Comparison of ENCODE assay signal across 18 cellular contexts in the genomic region with DNA sequence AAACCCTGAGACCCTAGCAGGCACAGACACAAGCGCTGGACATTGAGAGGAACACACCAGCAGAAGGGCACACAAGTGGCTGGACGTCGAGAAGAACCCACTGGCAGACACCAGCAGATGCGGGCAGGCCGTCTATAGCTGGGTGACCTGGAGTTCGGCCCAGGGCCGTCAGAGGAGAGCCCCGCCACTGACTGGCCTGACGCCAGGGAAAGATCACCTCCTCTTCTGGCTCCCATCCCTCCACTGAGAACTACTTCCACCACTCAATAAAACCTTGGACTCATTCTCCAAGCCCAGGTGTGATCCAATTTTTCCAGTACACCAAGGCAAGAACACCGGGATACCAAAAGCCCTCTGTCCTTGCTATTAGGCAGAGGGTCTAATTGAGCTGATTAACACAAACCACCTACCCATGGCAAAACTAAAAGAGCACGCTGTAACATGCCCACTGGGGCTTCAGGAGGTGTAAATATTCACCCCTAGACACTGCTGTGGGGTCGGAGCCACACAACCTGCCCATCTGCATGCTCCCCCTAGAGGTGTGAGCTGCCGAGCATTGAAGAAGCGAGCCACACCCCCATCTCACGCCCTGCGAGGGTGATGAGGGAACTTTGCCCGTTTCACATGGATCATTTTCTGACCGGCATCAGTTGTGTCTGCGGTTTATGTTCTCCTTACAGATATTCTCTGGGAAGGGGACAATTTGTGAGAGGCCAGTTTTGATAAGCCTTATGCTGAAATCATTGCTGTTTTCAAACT.
DNase-seq lines count a peak whose midpoint lies in the region; ATAC-seq and TF ChIP-seq lines count a peak whose summit lies in the region.
"Had no signal": no experiment of that assay in that cellular context is flagged by ENCODE, and none has a peak within 500 bp of the region (broad histone marks: within the 10 kb centered on the region; RNA-seq: fewer than 3 reads in every experiment).

No MANE protein-coding gene starts in this region.

- H3F3A ChIP-seq in GM23338 (replicated peaks; ENCODE audit: low read depth), result no peaks in the 10 kb centered on the region
- no peaks in the 10 kb centered on the region for H3F3A ChIP-seq in GM23248 (ENCODE audit: insufficient read depth)

- H2AFZ ChIP-seq in GM23338 (no peak overlapping the region), osteoblast (ENCODE audit: low read length) (peak overlapping the region; percentile 4), GM23248 (no peak overlapping the region)

- H3K27me3 ChIP-seq in GM23338 (ENCODE audit: insufficient read depth), result no peaks in the 10 kb centered on the region
- H3K27me3 ChIP-seq in NT2/D1 (ENCODE audit: insufficient read depth, insufficient read length), result no peaks in the 10 kb centered on the region
- H3K27me3 ChIP-seq in osteoblast (ENCODE audit: insufficient read depth, low read length), result no peaks in the 10 kb centered on the region
- peaks cover 0 to 9% (median 0%) of the 10 kb centered on the region in 45 donors for H3K27me3 ChIP-seq in dorsolateral prefrontal cortex
- H3K27me3 ChIP-seq in GM23248 (replicated peaks; ENCODE audit: insufficient read depth), result no peaks in the 10 kb centered on the region

- no peak overlapping the region for H3K27ac Mint-ChIP-seq in GM23338
- H3K27ac Mint-ChIP-seq: CD4-positive, alpha-beta memory T cell had no signal

- TF ChIP-seq CTCF in GM23338 (conservative IDR thresholded peaks at IDR 0.05; ENCODE audit: low read depth in 2 of 2) (peak; percentile 67 to 73), epithelial cell of proximal tubule (conservative IDR thresholded peaks at IDR 0.05; ENCODE audit: low read depth, low read length) (peak; percentile 57), osteoblast (IDR thresholded peaks at IDR 0.05; ENCODE audit: extremely low read depth, low read depth, low read length) (peak; percentile 15), dorsolateral prefrontal cortex (IDR thresholded peaks at IDR 0.05 in 54 of 56, conservative IDR thresholded peaks at IDR 0.05 in 2 of 56; ENCODE audit: low read depth in 1 of 56, partially characterized antibody in 56 of 56) (no peak)

- H3K36me3 ChIP-seq in GM23338 (ENCODE audit: insufficient read depth) (no peaks in the 10 kb centered on the region), NT2/D1 (ENCODE audit: insufficient read depth, insufficient read length, low read length) (no peaks in the 10 kb centered on the region), osteoblast (ENCODE audit: insufficient read depth, low read length) (no peaks in the 10 kb centered on the region), GM23248 (ENCODE audit: low read depth) (no peaks in the 10 kb centered on the region)

- H3K27ac ChIP-seq in GM23338 (ENCODE audit: low read depth) (no peak overlapping the region), osteoblast (ENCODE audit: low read depth, low read length) (no peak overlapping the region), dorsolateral prefrontal cortex (no peak overlapping the region), GM23248 (no peak overlapping the region)

- intact Hi-C loops in dorsolateral prefrontal cortex (cut with DNase I), result no loop called here

- DNase-seq in GM23338 (ENCODE audit: low spot score) (peak; percentile 79), NT2/D1 (ENCODE audit: low read depth, low spot score) (peak; percentile 16), epithelial cell of proximal tubule (ENCODE audit: low read depth) (no peak), osteoblast (ENCODE audit: insufficient read length, low spot score, missing footprints) (no peak), inferior parietal cortex (ENCODE audit: extremely low spot score) (no peak), dorsolateral prefrontal cortex (no peak), NCI-H748 treated with DMSO at 0.1 percent for 48 hours (lab: John Stamatoyannopoulos, UW) (no peak), GM23248 (no peak)
- DNase-seq: activated CD4-positive, alpha-beta T cell treated with anti-CD3 and anti-CD28 coated beads, Interleukin-2, amount 50 U/mL, for 1 hour; activated T-cell treated with anti-CD3 and anti-CD28 coated beads, Interleukin-2, amount 50 U/mL, for 4 hours; CD4-positive, alpha-beta memory T cell; head of caudate nucleus; KG1; left ventricle myocardium superior; NCI-H1694; NCI-H524; Right ventricle myocardium superior; stimulated activated CD4-positive, alpha-beta T cell treated with anti-CD3 and anti-CD28 coated beads, Interleukin-4, amount 100 ng/mL, for 24 hours had no signal

- no peak overlapping the region for H3K4me3 Mint-ChIP-seq in GM23338
- H3K4me3 Mint-ChIP-seq: activated T-cell treated with anti-CD3 and anti-CD28 coated beads, Interleukin-2, amount 50 U/mL, for 4 hours; CD4-positive, alpha-beta memory T cell had no signal

- H3K9me3 ChIP-seq in NT2/D1 (ENCODE audit: insufficient read depth, low read length), result no peaks in the 10 kb centered on the region
- no peaks in the 10 kb centered on the region for H3K9me3 ChIP-seq in osteoblast (ENCODE audit: low read depth, low read length)
- H3K9me3 ChIP-seq in GM23248 (ENCODE audit: low read depth), result no peaks in the 10 kb centered on the region

- H4K20me1 ChIP-seq in GM23338 (replicated peaks; ENCODE audit: insufficient read depth) (no peaks in the 10 kb centered on the region), osteoblast (ENCODE audit: insufficient read depth, low read length) (no peaks in the 10 kb centered on the region), GM23248 (ENCODE audit: insufficient read depth) (no peaks in the 10 kb centered on the region)

- WGBS in GM23248 (ENCODE audit: low coverage in 1 of 2, low lambda C conversion rate in 2 of 2, missing lambda C conversion rate in 2 of 2), 2 experiments, result 82 to 83% methylated on average over 19 of the region's 19 CpGs

- H3K4me1 Mint-ChIP-seq in GM23338, result no peaks in the 10 kb centered on the region
- H3K4me1 Mint-ChIP-seq: CD4-positive, alpha-beta memory T cell had no signal

- H3K4me2 ChIP-seq in GM23338, result no peak overlapping the region
- no peak overlapping the region for H3K4me2 ChIP-seq in osteoblast (ENCODE audit: insufficient read depth, low read length)
- no peak overlapping the region for H3K4me2 ChIP-seq in GM23248 (ENCODE audit: unreplicated experiment)

- no peaks in the 10 kb centered on the region for H3K79me2 ChIP-seq in GM23338 (replicated peaks; ENCODE audit: insufficient read depth)
- H3K79me2 ChIP-seq in osteoblast (ENCODE audit: insufficient read depth, low read length), result no peaks in the 10 kb centered on the region
- no peaks in the 10 kb centered on the region for H3K79me2 ChIP-seq in GM23248 (ENCODE audit: insufficient read depth)

- in situ Hi-C loops in GM23248 (cut with MboI), result no loop called here

- H3K4me1 ChIP-seq in GM23338 (ENCODE audit: insufficient read depth) (no peaks in the 10 kb centered on the region), NT2/D1 (ENCODE audit: insufficient read depth, insufficient read length) (no peaks in the 10 kb centered on the region), osteoblast (ENCODE audit: insufficient read depth, low read length) (no peaks in the 10 kb centered on the region), GM23248 (ENCODE audit: insufficient read depth) (no peaks in the 10 kb centered on the region)

- no peaks in the 10 kb centered on the region for H3K9me2 ChIP-seq in GM23338 (ENCODE audit: insufficient read depth)
- no peaks in the 10 kb centered on the region for H3K9me2 ChIP-seq in GM23248 (ENCODE audit: insufficient read depth)

- H3K9me3 Mint-ChIP-seq in GM23338, result no peaks in the 10 kb centered on the region
- H3K9me3 Mint-ChIP-seq: activated T-cell treated with anti-CD3 and anti-CD28 coated beads, Interleukin-2, amount 50 U/mL, for 4 hours had no signal

- peak; percentile 98 for ATAC-seq in GM23338
- ATAC-seq: activated T-cell treated with anti-CD3 and anti-CD28 coated beads, Interleukin-2, amount 50 U/mL, for 4 hours; left ventricle myocardium superior had no signal

- no peak overlapping the region for H3K9ac ChIP-seq in NT2/D1 (ENCODE audit: insufficient read length, low read depth)
- no peak overlapping the region for H3K9ac ChIP-seq in GM23248

- peaks cover 1% of the 10 kb centered on the region for H3K27me3 Mint-ChIP-seq in GM23338 (ENCODE audit: insufficient read depth, low read depth, poor library complexity)
- H3K27me3 Mint-ChIP-seq: CD4-positive, alpha-beta memory T cell had no signal

- H3K36me3 Mint-ChIP-seq in GM23338 (ENCODE audit: low read depth), result no peaks in the 10 kb centered on the region
- H3K36me3 Mint-ChIP-seq: CD4-positive, alpha-beta memory T cell had no signal

- H3K4me3 ChIP-seq in GM23338, result no peak overlapping the region
- no peak overlapping the region for H3K4me3 ChIP-seq in NT2/D1 (ENCODE audit: insufficient read length, low read depth)
- H3K4me3 ChIP-seq in epithelial cell of proximal tubule (ENCODE audit: low read depth, low read length), result no peak overlapping the region
- no peak overlapping the region for H3K4me3 ChIP-seq in osteoblast (ENCODE audit: insufficient read depth, low read length)
- no peak overlapping the region for H3K4me3 ChIP-seq in dorsolateral prefrontal cortex
- no peak overlapping the region for H3K4me3 ChIP-seq in GM23248

TF ChIP-seq in GM23338, 12 proteins besides CTCF, POLR2A, EP300 and RAD21 (continues in another document):
- no peak for TF ChIP-seq EZH2 (IDR thresholded peaks at IDR 0.05; ENCODE audit: low read depth, unreplicated experiment)
- no peak for TF ChIP-seq EZH2phosphoT487 (IDR thresholded peaks at IDR 0.05; ENCODE audit: unreplicated experiment)
- TF ChIP-seq JUNB (IDR thresholded peaks at IDR 0.05; ENCODE audit: unreplicated experiment), result no peak
- TF ChIP-seq, protein P1, sequence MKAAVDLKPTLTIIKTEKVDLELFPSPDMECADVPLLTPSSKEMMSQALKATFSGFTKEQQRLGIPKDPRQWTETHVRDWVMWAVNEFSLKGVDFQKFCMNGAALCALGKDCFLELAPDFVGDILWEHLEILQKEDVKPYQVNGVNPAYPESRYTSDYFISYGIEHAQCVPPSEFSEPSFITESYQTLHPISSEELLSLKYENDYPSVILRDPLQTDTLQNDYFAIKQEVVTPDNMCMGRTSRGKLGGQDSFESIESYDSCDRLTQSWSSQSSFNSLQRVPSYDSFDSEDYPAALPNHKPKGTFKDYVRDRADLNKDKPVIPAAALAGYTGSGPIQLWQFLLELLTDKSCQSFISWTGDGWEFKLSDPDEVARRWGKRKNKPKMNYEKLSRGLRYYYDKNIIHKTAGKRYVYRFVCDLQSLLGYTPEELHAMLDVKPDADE (IDR thresholded peaks at IDR 0.05), result no peak

Comparison
In these comparisons a context has a peak if more than half of its experiments do, and no peak if none do; other contexts are left out.
1. DNase-seq: peak in GM23338 (single experiment) and NT2/D1 (single experiment); none in epithelial cell of proximal tubule (single experiment), osteoblast (single experiment), inferior parietal cortex (single experiment), dorsolateral prefrontal cortex (0 of 10), NCI-H748 treated with DMSO at 0.1 percent for 48 hours (single experiment) and GM23248 (single experiment).
2. CTCF ChIP-seq: peak in GM23338 (2 of 2), epithelial cell of proximal tubule (single experiment) and osteoblast (single experiment); none in dorsolateral prefrontal cortex (0 of 56).